23 cellular contexts compared by ENCODE assay signal in genomic region chr1:209809601-209810000, GRCh38. TPM values are rescaled to one million over a fixed set of nuclear protein-coding genes. Genes with fewer than 3 reads are reported as not detected.
DNase-seq lines count a peak whose midpoint lies in the region; ATAC-seq and TF ChIP-seq lines count a peak whose summit lies in the region.
"Had no signal": no experiment of that assay in that cellular context is flagged by ENCODE, and none has a peak within 500 bp of the region (broad histone marks: within the 10 kb centered on the region; RNA-seq: fewer than 3 reads in every experiment).

No MANE protein-coding gene starts in this region.

- TF ChIP-seq CTCF in MCF 10A (IDR thresholded peaks at IDR 0.05; ENCODE audit: unreplicated experiment) = no peak
- no peak for TF ChIP-seq CTCF in breast epithelium (IDR thresholded peaks at IDR 0.05)
- TF ChIP-seq CTCF in RWPE2 (IDR thresholded peaks at IDR 0.05; ENCODE audit: poor library complexity, severe bottlenecking) = no peak
- TF ChIP-seq CTCF in foreskin keratinocyte (conservative IDR thresholded peaks at IDR 0.05) = no peak

- no peaks in the 10 kb centered on the region for H3K4me1 ChIP-seq in breast epithelium
- H3K4me1 ChIP-seq in RWPE2 (ENCODE audit: insufficient read depth, poor library complexity, severe bottlenecking) = peaks cover 28% of the 10 kb centered on the region
- peaks cover 31% of the 10 kb centered on the region for H3K4me1 ChIP-seq in foreskin keratinocyte

- DNase-seq in MCF 10A (ENCODE audit: unreplicated experiment) (peak; percentile 97), breast epithelium (ENCODE audit: low spot score in 2 of 2) (no peak), RWPE2 (ENCODE audit: low spot score) (peak; percentile 68), foreskin keratinocyte (peak; percentile 97 to 99), NCI-H2227 treated with DMSO at 0.1 percent for 48 hours (lab: John Stamatoyannopoulos, UW) (no peak)
- DNase-seq in stimulated activated CD8-positive, alpha-beta memory T cell treated with anti-CD3 and anti-CD28 coated beads, Interleukin-4, amount 100 ng/mL, for 48 hours = no peak
- DNase-seq: CD4-positive, alpha-beta T cell; DMS153; GM23248; HCEC 1CT; NCI-H1417 treated with DMSO at 0.1 percent for 48 hours; NCI-H187 treated with DMSO at 0.1 percent for 48 hours; NCI-H226; NCI-H524; NCI-H82; OCI-M1; RPMI8226 had no signal

- ATAC-seq in RWPE2 (ENCODE audit: low read depth) = peak; percentile 33
- ATAC-seq in foreskin keratinocyte = peak; percentile 65
- no peak for ATAC-seq in GM18519 (IDR thresholded peaks at IDR 0.05; ENCODE audit: low FRiP score, unreplicated experiment)
- no peak for ATAC-seq in HG03378 (IDR thresholded peaks at IDR 0.05; ENCODE audit: unreplicated experiment)
- ATAC-seq: GM12878 had no signal

- H3K27me3 Mint-ChIP-seq in MCF 10A (ENCODE audit: insufficient read depth, unreplicated experiment) = no peaks in the 10 kb centered on the region

- no peaks in the 10 kb centered on the region for H3K27me3 ChIP-seq in breast epithelium
- no peaks in the 10 kb centered on the region for H3K27me3 ChIP-seq in RWPE2 (ENCODE audit: insufficient read depth, poor library complexity, severe bottlenecking)
- H3K27me3 ChIP-seq in foreskin keratinocyte = no peaks in the 10 kb centered on the region

- H3K36me3 Mint-ChIP-seq in MCF 10A (ENCODE audit: insufficient read depth, unreplicated experiment) = no peaks in the 10 kb centered on the region

- POLR2A ChIA-PET in MCF 10A (lab: Yijun Ruan, JAX) = interaction anchor here (1.0 to 16.5 kb wide), 9 partner anchors 10 to 280 kb away, joined by 3 to 1382 read pairs (median 53); partner anchors contain the start of genes C1orf74, LAMB3 and UTP25

- H3K9me3 ChIP-seq in breast epithelium (no peaks in the 10 kb centered on the region), RWPE2 (ENCODE audit: severe bottlenecking) (no peaks in the 10 kb centered on the region)

- no TSS peak for BruUV-seq in MCF 10A (replicated peaks; lab: Mats Ljungman, UMichigan)

- intact Hi-C loops in MCF 10A (cut with micrococcal nuclease) = no loop called here
- intact Hi-C loops in breast epithelium (cut with DNase I; ENCODE audit: low total_unique reads) = no loop called here

- peak overlapping the region; percentile 22 for H3K4me3 Mint-ChIP-seq in MCF 10A (ENCODE audit: unreplicated experiment)
- H3K4me3 Mint-ChIP-seq: CD4-positive, alpha-beta T cell had no signal

- CTCF ChIA-PET in MCF 10A (lab: Yijun Ruan, JAX) = interaction anchor here (0.6 to 28.3 kb wide), 8 partner anchors 9 to 1548 kb away, joined by 3 to 1144 read pairs (median 5); partner anchors contain the start of gene UTP25

- H3K4me1 Mint-ChIP-seq in MCF 10A (ENCODE audit: insufficient read depth, unreplicated experiment) = peaks cover 49% of the 10 kb centered on the region

- H3K9me3 Mint-ChIP-seq in MCF 10A (ENCODE audit: unreplicated experiment) = no peaks in the 10 kb centered on the region
- H3K9me3 Mint-ChIP-seq: CD4-positive, alpha-beta T cell had no signal

- H3K4me3 ChIP-seq in breast epithelium (no peak overlapping the region), RWPE2 (ENCODE audit: severe bottlenecking) (no peak overlapping the region)
- H3K4me3 ChIP-seq: GM12878, GM23248 had no signal

- H3K27ac ChIP-seq in breast epithelium (no peak overlapping the region), RWPE2 (ENCODE audit: poor library complexity, severe bottlenecking) (peak overlapping the region; percentile 70), foreskin keratinocyte (peak overlapping the region; percentile 100)
- H3K27ac ChIP-seq: GM23248 had no signal

- no peaks in the 10 kb centered on the region for H3K36me3 ChIP-seq in breast epithelium
- H3K36me3 ChIP-seq in RWPE2 (ENCODE audit: low read depth) = peaks cover 3% of the 10 kb centered on the region; the same call in 1 of the 2 replicates

- H3K27ac Mint-ChIP-seq in MCF 10A (ENCODE audit: low read depth, unreplicated experiment) = peak overlapping the region; percentile 71
- H3K27ac Mint-ChIP-seq: CD4-positive, alpha-beta T cell had no signal

- TF ChIP-seq POLR2A in breast epithelium (IDR thresholded peaks at IDR 0.05) = no peak

RNA-seq across cellular contexts. Expression of gene IRF6, which starts 3.7 kb away (rescaled TPM):
- total RNA-seq in MCF 10A (2022) (87.8 and 106 TPM in 2 replicates), breast epithelium (10 to 100 TPM in 2 of 3 donors, 1 to 10 TPM in 1; 1.9 to 81.8 (median 42.9) TPM), foreskin keratinocyte (160 and 194 TPM in 2 replicates)
- polyA plus RNA-seq in foreskin keratinocyte = 70.3 and 93.1 TPM in 2 replicates

RNA-seq across cellular contexts. Expression of gene UTP25, which starts 18.2 kb away (rescaled TPM):
- total RNA-seq in MCF 10A (2022) (20.4 and 23.8 TPM in 2 replicates), breast epithelium (10 to 100 TPM in 2 of 3 donors, 1 to 10 TPM in 1; 6.4 to 15.5 (median 11.1) TPM), foreskin keratinocyte (9.0 and 9.2 TPM in 2 replicates)
- polyA plus RNA-seq in foreskin keratinocyte = 3.2 and 3.7 TPM in 2 replicates

RNA-seq across cellular contexts. Expression of gene C1orf74, which starts 25.2 kb away (rescaled TPM):
- 6.8 and 7.1 TPM in 2 replicates for total RNA-seq in MCF 10A (2022)
- 1 to 10 TPM in 2 of 3 donors, under 1 TPM in 1; 0.64 to 3.1 (median 2.0) TPM for total RNA-seq in breast epithelium
- total RNA-seq in foreskin keratinocyte = 11.0 and 12.3 TPM in 2 replicates
- polyA plus RNA-seq in foreskin keratinocyte = 5.7 and 6.1 TPM in 2 replicates

RNA-seq across cellular contexts. Expression of gene TRAF3IP3, which starts 53.7 kb away (rescaled TPM):
- total RNA-seq in MCF 10A (2022) (not detected in 2 replicates), breast epithelium (1 to 10 TPM; 3.6 to 4.6 (median 4.4) TPM), foreskin keratinocyte (not detected in 2 replicates)
- 0.01 TPM in 1 of 2 replicates, not detected in the other for polyA plus RNA-seq in foreskin keratinocyte
- total RNA-seq: GM23248, HT1080, M059J had no signal
- polyA plus RNA-seq: BJ, GM23248 had no signal

Comparison
In these comparisons a context has a peak if more than half of its experiments do, and no peak if none do; other contexts are left out.
1. DNase-seq: peak in MCF 10A (single experiment), RWPE2 (single experiment) and foreskin keratinocyte (2 of 2); none in breast epithelium (0 of 2), NCI-H2227 treated with DMSO at 0.1 percent for 48 hours (single experiment) and stimulated activated CD8-positive, alpha-beta memory T cell treated with anti-CD3 and anti-CD28 coated beads, Interleukin-4, amount 100 ng/mL, for 48 hours (single experiment).
2. H3K27ac ChIP-seq: peak in RWPE2 (single experiment) and foreskin keratinocyte (single experiment); none in breast epithelium (0 of 2).
3. ATAC-seq: peak in RWPE2 (single experiment) and foreskin keratinocyte (single experiment); none in GM18519 (single experiment) and HG03378 (single experiment).